ENCODE assay signal across 25 cellular contexts in genomic region chr9:109945571-109945970, GRCh38.
"Had no signal": no experiment of that assay in that cellular context is flagged by ENCODE, and none has a peak within 500 bp of the region (broad histone marks: within the 10 kb centered on the region; RNA-seq: fewer than 3 reads in every experiment).

No MANE protein-coding gene starts in this region.

- H3K36me3 Mint-ChIP-seq: activated CD8-positive, alpha-beta memory T cell treated with anti-CD3 and anti-CD28 coated beads, Interleukin-2, amount 10 ng/mL, durations not matched to agents 7 days and 5 days; activated naive CD8-positive, alpha-beta T cell; WTC11 had no signal

- H3K27ac ChIP-seq: brain microvascular endothelial cell, cardiac muscle cell, PC-9 had no signal

- ATAC-seq: activated CD8-positive, alpha-beta memory T cell treated with anti-CD3 and anti-CD28 coated beads, Interleukin-2, amount 10 ng/mL, durations not matched to agents 7 days and 5 days; WTC11 had no signal

- H3K27me3 ChIP-seq: brain microvascular endothelial cell, cardiac muscle cell had no signal

- H3K4me1 Mint-ChIP-seq: WTC11 had no signal

- H3K4me3 Mint-ChIP-seq: activated CD8-positive, alpha-beta memory T cell treated with anti-CD3 and anti-CD28 coated beads, Interleukin-2, amount 10 ng/mL, durations not matched to agents 7 days and 5 days; activated naive CD8-positive, alpha-beta T cell; activated T-cell treated with anti-CD3 and anti-CD28 coated beads, Interleukin-2, amount 50 U/mL, for 24 hours; T-helper 1 cell treated with Interleukin-12 subunit alpha and Interleukin-12 subunit beta and Interleukin-4 antibody, amounts not matched to agents 30 μg/mL and 1 μg/mL, for 36 hours; WTC11 had no signal

- H3K4me3 ChIP-seq: cardiac muscle cell, PC-9 had no signal

- H3K9me3 Mint-ChIP-seq: activated T-cell treated with anti-CD3 and anti-CD28 coated beads, Interleukin-2, amount 50 U/mL, for 24 hours; WTC11 had no signal

- H3K27me3 Mint-ChIP-seq: activated CD8-positive, alpha-beta memory T cell treated with anti-CD3 and anti-CD28 coated beads, Interleukin-2, amount 10 ng/mL, durations not matched to agents 7 days and 5 days had no signal

- H3K27ac Mint-ChIP-seq: activated CD8-positive, alpha-beta memory T cell treated with anti-CD3 and anti-CD28 coated beads, Interleukin-2, amount 10 ng/mL, durations not matched to agents 7 days and 5 days; activated naive CD8-positive, alpha-beta T cell; activated T-cell treated with anti-CD3 and anti-CD28 coated beads, Interleukin-2, amount 50 U/mL, for 24 hours; T-helper 1 cell treated with Interleukin-12 subunit alpha and Interleukin-12 subunit beta and Interleukin-4 antibody, amounts not matched to agents 30 μg/mL and 1 μg/mL, for 36 hours; WTC11 had no signal

- H3K36me3 ChIP-seq: brain microvascular endothelial cell had no signal

- H3K4me2 ChIP-seq: PC-9 had no signal

- H2AFZ ChIP-seq: PC-9 had no signal

- DNase-seq: activated CD4-positive, alpha-beta T cell treated with anti-CD3 and anti-CD28 coated beads for 48 hours; activated CD4-positive, alpha-beta T cell treated with anti-CD3 and anti-CD28 coated beads, Interleukin-2, amount 50 U/mL, for 4 hours; activated CD4-positive, CD25-positive, alpha-beta regulatory T cell treated with anti-CD3 and anti-CD28 coated beads, Interleukin-2, amount 50 U/mL, for 72 hours; activated CD8-positive, alpha-beta memory T cell treated with anti-CD3 and anti-CD28 coated beads, Interleukin-2, amount 10 ng/mL, durations not matched to agents 7 days and 5 days; activated effector memory CD4-positive, alpha-beta T cell treated with anti-CD3 and anti-CD28 coated beads, Interleukin-2, amount 50 U/mL, for 16 hours; activated naive CD4-positive, alpha-beta T cell treated with Interleukin-2 at 50 U/mL for 16 hours; activated T-cell treated with anti-CD3 and anti-CD28 coated beads, Interleukin-2, amount 50 U/mL, for 24 hours; brain microvascular endothelial cell; Kasumi-1; KBM-7; NCI-H1105 treated with DMSO at 0.1 percent for 48 hours; NCI-H146; NCI-H187 treated with DMSO at 0.1 percent for 48 hours; NCI-H2081 treated with DMSO at 0.1 percent for 48 hours; NCI-H2227 treated with DMSO at 0.1 percent for 48 hours; NCI-H446 treated with DMSO at 0.1 percent for 48 hours; NCI-H524 treated with DMSO at 0.1 percent for 48 hours; NK-92 treated with Interleukin-12 subunit alpha and Interleukin-12 subunit beta, amount 100 ng/mL, for 24 hours; PC-9; SHP77 treated with DMSO at 0.1 percent for 48 hours; T-helper 9 cell had no signal
